ENCODE assay signal across 9 cellular contexts in genomic region chr6:139996253-139996834, GRCh38.
DNase-seq lines count a peak whose midpoint lies in the region; ATAC-seq, FAIRE-seq and TF ChIP-seq lines count a peak whose summit lies in the region.
"Had no signal": no experiment of that assay in that cellular context is flagged by ENCODE, and none has a peak within 500 bp of the region (broad histone marks: within the 10 kb centered on the region; RNA-seq: fewer than 3 reads in every experiment).

No MANE protein-coding gene starts in this region.

- DNase-seq in ELF-1 (ENCODE audit: low read depth, low spot score): peak; percentile 71
- DNase-seq in astrocyte of the hippocampus (ENCODE audit: low read depth, low spot score): peak; percentile 54
- DNase-seq in urothelium cell line (ENCODE audit: low spot score): peak; percentile 69
- no peak for DNase-seq in ascending aorta (ENCODE audit: low spot score in 2 of 2)
- no peak for DNase-seq in stimulated activated CD4-positive, alpha-beta T cell treated with anti-CD3 and anti-CD28 coated beads, Interleukin-1b, Interleukin-23, amount 100 ng/mL, for 48 hours

- H3K9me3 ChIP-seq in ascending aorta: no peaks in the 10 kb centered on the region

- H3K4me1 ChIP-seq in ascending aorta: no peaks in the 10 kb centered on the region

- no peak overlapping the region for H3K4me3 ChIP-seq in ascending aorta

- intact Hi-C loops in ascending aorta (cut with DNase I): no loop called here

- H3K27ac ChIP-seq in ascending aorta: no peak overlapping the region
- H3K27ac ChIP-seq: HL-60 had no signal

- H3K36me3 ChIP-seq in ascending aorta: no peaks in the 10 kb centered on the region

- H3K27me3 ChIP-seq in ascending aorta: no peaks in the 10 kb centered on the region

- TF ChIP-seq CTCF in ascending aorta (IDR thresholded peaks at IDR 0.05): no peak

- ATAC-seq in GM19468 (IDR thresholded peaks at IDR 0.05; ENCODE audit: extremely low read depth, unreplicated experiment): peak; percentile 70
- peak; percentile 80 for ATAC-seq in HG03565 (IDR thresholded peaks at IDR 0.05; ENCODE audit: unreplicated experiment)
- ATAC-seq in HG02840 (IDR thresholded peaks at IDR 0.05; ENCODE audit: low FRiP score, unreplicated experiment): no peak

- peak; percentile 82 for FAIRE-seq in urothelium cell line (lab: Jason Lieb, UNC)

Comparison
In these comparisons a context has a peak if more than half of its experiments do, and no peak if none do; other contexts are left out.
1. DNase-seq: peak in ELF-1 (single experiment), astrocyte of the hippocampus (single experiment) and urothelium cell line (single experiment); none in ascending aorta (0 of 2) and stimulated activated CD4-positive, alpha-beta T cell treated with anti-CD3 and anti-CD28 coated beads, Interleukin-1b, Interleukin-23, amount 100 ng/mL, for 48 hours (single experiment).